ENCODE assay signal across 1 cellular context in the genomic region with DNA sequence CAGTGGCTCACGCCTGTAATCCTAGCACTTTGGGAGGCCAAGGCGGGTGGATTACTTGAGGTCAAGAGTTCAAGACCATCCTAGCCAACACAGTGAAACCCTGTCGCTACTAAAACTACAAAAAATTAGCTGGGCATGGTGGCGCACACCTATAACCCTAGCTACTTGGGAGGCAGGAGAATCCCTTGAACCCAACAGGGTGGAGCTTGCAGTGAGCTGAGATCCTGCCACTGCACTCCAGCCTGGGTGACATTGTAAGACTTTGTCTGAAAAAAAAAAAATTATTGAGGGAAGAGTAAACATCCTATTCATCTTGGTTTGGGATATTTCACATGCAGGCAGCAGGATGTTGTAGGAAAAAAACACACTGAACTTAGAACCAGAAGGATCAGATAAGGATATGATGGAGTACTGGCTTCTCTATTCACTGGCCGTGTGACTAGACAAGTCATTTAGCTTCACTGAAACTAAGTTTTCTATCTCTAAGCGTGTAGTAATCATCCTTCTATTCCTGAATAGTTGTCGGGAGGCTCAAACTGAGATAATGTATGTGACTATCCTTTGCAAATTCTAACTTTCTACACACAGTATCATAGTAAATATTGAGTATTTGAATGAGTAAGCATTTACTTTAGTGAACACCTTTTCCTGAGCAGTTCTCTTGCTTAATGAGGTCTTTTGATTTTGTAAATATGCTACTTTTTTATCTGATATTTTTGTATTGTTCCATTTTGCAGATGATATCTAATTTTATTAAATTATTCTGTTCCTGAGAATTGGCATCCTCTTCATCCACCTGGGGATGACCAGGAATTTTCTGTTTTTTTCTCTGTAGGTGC.
TF ChIP-seq lines count a peak whose summit lies in the region.

No MANE protein-coding gene starts in this region.

TF ChIP-seq in H1, 55 proteins besides CTCF, POLR2A, EP300 and RAD21:
- TF ChIP-seq TEAD4 (IDR thresholded peaks at IDR 0.05; ENCODE audit: low read depth, low read length) (no peak), USF2 (IDR thresholded peaks at IDR 0.05; ENCODE audit: low read length) (no peak), JUND (IDR thresholded peaks at IDR 0.05; ENCODE audit: low read length) (no peak), CBX8 (IDR thresholded peaks at IDR 0.05; ENCODE audit: borderline replicate concordance, low read depth, low read length) (no peak), BACH1 (IDR thresholded peaks at IDR 0.05; ENCODE audit: low read length) (no peak), RXRA (IDR thresholded peaks at IDR 0.05; ENCODE audit: insufficient read depth, low read depth, low read length) (no peak), YY1 (IDR thresholded peaks at IDR 0.05; ENCODE audit: low read depth, low read length) (no peak), GTF2F1 (IDR thresholded peaks at IDR 0.05; ENCODE audit: borderline replicate concordance, low read depth, low read length) (no peak)
